19 cellular contexts compared by ENCODE assay signal in genomic region chr17:49234509-49235080, GRCh38. TPM values are rescaled to one million over a fixed set of nuclear protein-coding genes. Genes with fewer than 3 reads are reported as not detected.
DNase-seq lines count a peak whose midpoint lies in the region; ATAC-seq, FAIRE-seq and TF ChIP-seq lines count a peak whose summit lies in the region.
"Had no signal": no experiment of that assay in that cellular context is flagged by ENCODE, and none has a peak within 500 bp of the region (broad histone marks: within the 10 kb centered on the region; RNA-seq: fewer than 3 reads in every experiment).

No MANE protein-coding gene starts in this region.

- H3K9me3 ChIP-seq in HepG2 (ENCODE audit: low read length) (no peaks in the 10 kb centered on the region), right lobe of liver (no peaks in the 10 kb centered on the region), osteoblast (ENCODE audit: low read depth, low read length) (no peaks in the 10 kb centered on the region), body of pancreas (no peaks in the 10 kb centered on the region)
- H3K9me3 ChIP-seq: A549, HAP-1 had no signal

- H4K20me1 ChIP-seq in HepG2 (ENCODE audit: insufficient read depth, low read length) (no peaks in the 10 kb centered on the region), osteoblast (ENCODE audit: insufficient read depth, low read length) (no peaks in the 10 kb centered on the region)

- no TSS peak for BruUV-seq in HepG2 (replicated peaks; lab: Mats Ljungman, UMichigan)

- peaks cover 2 to 21% of the 10 kb centered on the region in 2 experiments; a peak in 4 of 5 replicates for H3K27me3 ChIP-seq in HepG2 (ENCODE audit: control insufficient read depth in 1 of 2, insufficient read depth in 2 of 2, low read length in 2 of 2)
- no peaks in the 10 kb centered on the region for H3K27me3 ChIP-seq in right lobe of liver
- peaks cover 5% of the 10 kb centered on the region for H3K27me3 ChIP-seq in osteoblast (ENCODE audit: insufficient read depth, low read length)
- H3K27me3 ChIP-seq in body of pancreas = peaks cover 0 to 11% of the 10 kb centered on the region in 2 donors

- no peak for TF ChIP-seq EP300 in HepG2 (IDR thresholded peaks at IDR 0.05; ENCODE audit: low read depth in 2 of 2, low read length in 2 of 2)
- TF ChIP-seq EP300 in HepG2 (CRISPR knock-in tag; IDR thresholded peaks at IDR 0.05; ENCODE audit: borderline replicate concordance) = no peak

- CTCF ChIA-PET in HepG2 (lab: Yijun Ruan, JAX; ENCODE audit: low intra/inter-chr PET ratio, low total read pairs) = no interaction called here

- no peaks in the 10 kb centered on the region for H3K36me3 ChIP-seq in HepG2 (replicated peaks in 1 of 2; ENCODE audit: control insufficient read depth in 1 of 2, insufficient read depth in 2 of 2, low read length in 2 of 2)
- no peaks in the 10 kb centered on the region for H3K36me3 ChIP-seq in right lobe of liver
- H3K36me3 ChIP-seq in osteoblast (ENCODE audit: insufficient read depth, low read length) = no peaks in the 10 kb centered on the region
- H3K36me3 ChIP-seq in body of pancreas (replicated peaks in 1 of 2; ENCODE audit: insufficient read depth in 1 of 2, low read depth in 2 of 2) = no peaks in the 10 kb centered on the region
- H3K36me3 ChIP-seq: HAP-1 had no signal

- WGBS in HepG2 (ENCODE audit: low lambda C conversion rate) = 39% methylated on average over 5 of the region's 5 CpGs
- 74% methylated on average over 5 of the region's 5 CpGs for WGBS in right lobe of liver (ENCODE audit: insufficient coverage, low coverage, low lambda C conversion rate, missing lambda C conversion rate)
- 72% methylated on average over 5 of the region's 5 CpGs for WGBS in body of pancreas, 2 donors

- H3K27ac ChIP-seq in HepG2 (ENCODE audit: extremely low read length, insufficient read depth, low read length) = no peak overlapping the region
- H3K27ac ChIP-seq in right lobe of liver = no peak overlapping the region
- no peak overlapping the region for H3K27ac ChIP-seq in osteoblast (ENCODE audit: low read depth, low read length)
- H3K27ac ChIP-seq in coronary artery = no peak overlapping the region
- no peak overlapping the region for H3K27ac ChIP-seq in body of pancreas
- H3K27ac ChIP-seq: 22Rv1, A549 had no signal

- in situ Hi-C loops in HepG2 (cut with HindIII; ENCODE audit: extremely low pct_ligation_motif_present, low pct_unique_long_range_greater_than_20kb) = no loop called here

- TF ChIP-seq POLR2A in HepG2 (IDR thresholded peaks at IDR 0.05; ENCODE audit: insufficient read depth in 1 of 2, low read depth in 2 of 2, low read length in 2 of 2) (no peak), right lobe of liver (IDR thresholded peaks at IDR 0.05) (no peak), body of pancreas (IDR thresholded peaks at IDR 0.05) (no peak)

- H3K79me2 ChIP-seq in HepG2 (ENCODE audit: insufficient read depth, low read length) = no peaks in the 10 kb centered on the region
- H3K79me2 ChIP-seq in osteoblast (ENCODE audit: insufficient read depth, low read length) = no peaks in the 10 kb centered on the region

- ATAC-seq in HepG2 (no peak), right lobe of liver (no peak), left colon (peak; percentile 79), body of pancreas (no peak)
- ATAC-seq: A549; CD8-positive, alpha-beta T cell had no signal

- TF ChIP-seq RAD21 in HepG2 (CRISPR knock-in tag; IDR thresholded peaks at IDR 0.05) = no peak

- H3K9ac ChIP-seq in HepG2 (ENCODE audit: insufficient read depth, low read depth, low read length) = no peak overlapping the region

- H3K4me1 ChIP-seq in HepG2 (ENCODE audit: insufficient read depth, low read length) (peaks cover 28% of the 10 kb centered on the region), right lobe of liver (peaks cover 0 to 11% (median 0%) of the 10 kb centered on the region in 4 donors), osteoblast (ENCODE audit: insufficient read depth, low read length) (peaks cover 7% of the 10 kb centered on the region), body of pancreas (peaks cover 15% of the 10 kb centered on the region)
- H3K4me1 ChIP-seq: HAP-1 had no signal

- H3K4me2 ChIP-seq in HepG2 (ENCODE audit: low read depth, low read length) = no peak overlapping the region
- no peak overlapping the region for H3K4me2 ChIP-seq in osteoblast (ENCODE audit: insufficient read depth, low read length)
- H3K4me2 ChIP-seq: A549 had no signal

- H3K4me3 ChIP-seq in HepG2 (replicated peaks in 1 of 3; ENCODE audit: insufficient read depth in 1 of 3, low read depth in 2 of 3, low read length in 3 of 3) = no peak overlapping the region
- H3K4me3 ChIP-seq in right lobe of liver = no peak overlapping the region
- no peak overlapping the region for H3K4me3 ChIP-seq in osteoblast (ENCODE audit: insufficient read depth, low read length)
- no peak overlapping the region for H3K4me3 ChIP-seq in coronary artery
- no peak overlapping the region for H3K4me3 ChIP-seq in body of pancreas
- H3K4me3 ChIP-seq: A549, HAP-1 had no signal

- no peak overlapping the region for H2AFZ ChIP-seq in HepG2 (ENCODE audit: low read length)
- no peak overlapping the region for H2AFZ ChIP-seq in osteoblast (ENCODE audit: low read length)

- TF ChIP-seq CTCF in HepG2 (CRISPR knock-in tag; IDR thresholded peaks at IDR 0.05) (no peak), right lobe of liver (IDR thresholded peaks at IDR 0.05) (no peak), osteoblast (IDR thresholded peaks at IDR 0.05; ENCODE audit: extremely low read depth, low read depth, low read length) (no peak), coronary artery (IDR thresholded peaks at IDR 0.05) (no peak), body of pancreas (IDR thresholded peaks at IDR 0.05) (no peak)

- FAIRE-seq in HepG2 (lab: Jason Lieb, UNC) = no peak
- FAIRE-seq: A549, GM12891, GM19239 had no signal

- intact Hi-C loops in HepG2 (cut with micrococcal nuclease; ENCODE audit: unreplicated experiment) = no loop called here
- intact Hi-C loops in right lobe of liver (cut with DNase I) = no loop called here
- intact Hi-C loops in left colon (cut with DNase I, micrococcal nuclease) = no loop called here
- intact Hi-C loops in body of pancreas (cut with DNase I) = no loop called here

- DNase-seq in HepG2 (ENCODE audit: low spot score) = no peak
- no peak for DNase-seq in right lobe of liver
- DNase-seq in left colon = no peak
- peak; percentile 38 for DNase-seq in osteoblast (ENCODE audit: insufficient read length, low spot score, missing footprints)
- no peak for DNase-seq in coronary artery (ENCODE audit: low spot score)
- DNase-seq in body of pancreas = no peak
- DNase-seq in C1 segment of cervical spinal cord (lab: John Stamatoyannopoulos, UW) = no peak
- DNase-seq: Calu3; CD8-positive, alpha-beta T cell; DND-41; EL had no signal

- POLR2A ChIA-PET in HepG2 (lab: Yijun Ruan, JAX) = no interaction called here

RNA-seq across cellular contexts. Expression of gene PHOSPHO1, which starts 4.0 kb away (rescaled TPM):
- total RNA-seq in HepG2 (2016; rRNA removed; fragmentation: Illumina TruSeq; extraction: Trizol) (not detected in 2 replicates), right lobe of liver (under 1 TPM in 4 of 6 experiments, not detected in 2; 0.16 to 0.71 (median 0.41) TPM), left colon (not detected), osteoblast (0.29 and 0.36 TPM in 2 replicates), body of pancreas (10 to 100 TPM in 1 of 2 donors, not detected in 1; 13.5 TPM)
- total RNA-seq in HepG2 (2016; cell fraction: cytosol; rRNA removed; fragmentation: Illumina TruSeq; extraction: Trizol; ENCODE audit: low read depth) = not detected in 2 replicates
- not detected in 2 replicates for total RNA-seq in HepG2 (2016; cell fraction: insoluble cytoplasmic fraction; rRNA removed; fragmentation: Illumina TruSeq; extraction: Trizol)
- not detected in 2 replicates for total RNA-seq in HepG2 (2016; cell fraction: membrane; rRNA removed; fragmentation: Illumina TruSeq; extraction: Trizol)
- not detected in 2 replicates for total RNA-seq in HepG2 (2016; cell fraction: nucleus; rRNA removed; fragmentation: Illumina TruSeq; extraction: Trizol)
- not detected in 2 replicates for polyA plus RNA-seq in HepG2 (2011; rRNA removed)
- not detected in 2 replicates for polyA plus RNA-seq in HepG2 (2011; cell fraction: cytosol; rRNA removed)
- polyA plus RNA-seq in HepG2 (2011; cell fraction: nucleus; rRNA removed) = not detected in 2 replicates
- polyA plus RNA-seq in HepG2 (2012) = not detected in 2 replicates
- polyA plus RNA-seq in HepG2 (2016; cell fraction: cytosol; fragmentation: Illumina TruSeq; extraction: Trizol; ENCODE audit: low read depth) = not detected in 2 replicates
- polyA plus RNA-seq in HepG2 (2016; cell fraction: insoluble cytoplasmic fraction; fragmentation: Illumina TruSeq; extraction: Trizol; ENCODE audit: low read depth) = not detected in 2 replicates
- 0.16 TPM in 1 of 2 replicates, not detected in the other for polyA plus RNA-seq in HepG2 (2016; cell fraction: membrane; fragmentation: Illumina TruSeq; extraction: Trizol; ENCODE audit: low read depth)
- polyA plus RNA-seq in HepG2 (2016; cell fraction: nucleus; fragmentation: Illumina TruSeq; extraction: Trizol; ENCODE audit: insufficient read depth, low read depth) = not detected in 2 replicates
- polyA minus RNA-seq in HepG2 (2011; rRNA and poly(A)+ RNA removed; ENCODE audit: low replicate concordance) = 0.72 TPM in 1 of 2 replicates, not detected in the other
- polyA minus RNA-seq in HepG2 (2011; cell fraction: cytosol; rRNA and poly(A)+ RNA removed) = not detected in 2 replicates
- polyA minus RNA-seq in HepG2 (2011; cell fraction: nucleus; rRNA and poly(A)+ RNA removed) = not detected in 2 replicates
- total RNA-seq: Calu3; CD8-positive, alpha-beta T cell; HT1080 had no signal

RNA-seq across cellular contexts. Expression of gene ABI3, which starts 24.1 kb away (rescaled TPM):
- not detected in 2 replicates for total RNA-seq in HepG2 (2016; rRNA removed; fragmentation: Illumina TruSeq; extraction: Trizol)
- total RNA-seq in HepG2 (2016; cell fraction: cytosol; rRNA removed; fragmentation: Illumina TruSeq; extraction: Trizol; ENCODE audit: low read depth) = not detected in 2 replicates
- not detected in 2 replicates for total RNA-seq in HepG2 (2016; cell fraction: insoluble cytoplasmic fraction; rRNA removed; fragmentation: Illumina TruSeq; extraction: Trizol)
- not detected in 2 replicates for total RNA-seq in HepG2 (2016; cell fraction: membrane; rRNA removed; fragmentation: Illumina TruSeq; extraction: Trizol)
- total RNA-seq in HepG2 (2016; cell fraction: nucleus; rRNA removed; fragmentation: Illumina TruSeq; extraction: Trizol) = not detected in 2 replicates
- polyA plus RNA-seq in HepG2 (2011; rRNA removed) = not detected in 2 replicates
- polyA plus RNA-seq in HepG2 (2011; cell fraction: cytosol; rRNA removed) = 0.04 TPM in 1 of 2 replicates, not detected in the other
- polyA plus RNA-seq in HepG2 (2011; cell fraction: nucleus; rRNA removed) = not detected in 2 replicates
- not detected in 2 replicates for polyA plus RNA-seq in HepG2 (2012)
- polyA plus RNA-seq in HepG2 (2016; cell fraction: cytosol; fragmentation: Illumina TruSeq; extraction: Trizol; ENCODE audit: low read depth) = not detected in 2 replicates
- polyA plus RNA-seq in HepG2 (2016; cell fraction: insoluble cytoplasmic fraction; fragmentation: Illumina TruSeq; extraction: Trizol; ENCODE audit: low read depth) = not detected in 2 replicates
- not detected in 2 replicates for polyA plus RNA-seq in HepG2 (2016; cell fraction: membrane; fragmentation: Illumina TruSeq; extraction: Trizol; ENCODE audit: low read depth)
- polyA plus RNA-seq in HepG2 (2016; cell fraction: nucleus; fragmentation: Illumina TruSeq; extraction: Trizol; ENCODE audit: insufficient read depth, low read depth) = not detected in 2 replicates
- polyA minus RNA-seq in HepG2 (2011; rRNA and poly(A)+ RNA removed; ENCODE audit: low replicate concordance) = not detected in 2 replicates
- not detected in 2 replicates for polyA minus RNA-seq in HepG2 (2011; cell fraction: cytosol; rRNA and poly(A)+ RNA removed)
- polyA minus RNA-seq in HepG2 (2011; cell fraction: nucleus; rRNA and poly(A)+ RNA removed) = not detected in 2 replicates
- 1 to 10 TPM; 3.0 to 9.7 (median 3.8) TPM for total RNA-seq in right lobe of liver
- total RNA-seq in left colon = 1 to 10 TPM; 3.4 to 7.6 TPM
- total RNA-seq in osteoblast = under 0.01 and 0.36 TPM in 2 replicates
- 1 to 10 TPM; 4.9 to 6.3 TPM for total RNA-seq in body of pancreas
- total RNA-seq: Calu3, H4 had no signal
- polyA plus RNA-seq: A549 had no signal

RNA-seq across cellular contexts. Expression of gene GNGT2, which starts 24.2 kb away (rescaled TPM):
- total RNA-seq in HepG2 (2016; rRNA removed; fragmentation: Illumina TruSeq; extraction: Trizol) = not detected in 2 replicates
- total RNA-seq in HepG2 (2016; cell fraction: cytosol; rRNA removed; fragmentation: Illumina TruSeq; extraction: Trizol; ENCODE audit: low read depth) = not detected in 2 replicates
- not detected in 2 replicates for total RNA-seq in HepG2 (2016; cell fraction: insoluble cytoplasmic fraction; rRNA removed; fragmentation: Illumina TruSeq; extraction: Trizol)
- total RNA-seq in HepG2 (2016; cell fraction: membrane; rRNA removed; fragmentation: Illumina TruSeq; extraction: Trizol) = not detected in 2 replicates
- not detected in 2 replicates for total RNA-seq in HepG2 (2016; cell fraction: nucleus; rRNA removed; fragmentation: Illumina TruSeq; extraction: Trizol)
- not detected in 2 replicates for polyA plus RNA-seq in HepG2 (2011; rRNA removed)
- not detected in 2 replicates for polyA plus RNA-seq in HepG2 (2011; cell fraction: cytosol; rRNA removed)
- not detected in 2 replicates for polyA plus RNA-seq in HepG2 (2011; cell fraction: nucleus; rRNA removed)
- polyA plus RNA-seq in HepG2 (2012) = not detected in 2 replicates
- not detected in 2 replicates for polyA plus RNA-seq in HepG2 (2016; cell fraction: cytosol; fragmentation: Illumina TruSeq; extraction: Trizol; ENCODE audit: low read depth)
- not detected in 2 replicates for polyA plus RNA-seq in HepG2 (2016; cell fraction: insoluble cytoplasmic fraction; fragmentation: Illumina TruSeq; extraction: Trizol; ENCODE audit: low read depth)
- polyA plus RNA-seq in HepG2 (2016; cell fraction: membrane; fragmentation: Illumina TruSeq; extraction: Trizol; ENCODE audit: low read depth) = not detected in 2 replicates
- not detected in 2 replicates for polyA plus RNA-seq in HepG2 (2016; cell fraction: nucleus; fragmentation: Illumina TruSeq; extraction: Trizol; ENCODE audit: insufficient read depth, low read depth)
- polyA minus RNA-seq in HepG2 (2011; rRNA and poly(A)+ RNA removed; ENCODE audit: low replicate concordance) = not detected in 2 replicates
- polyA minus RNA-seq in HepG2 (2011; cell fraction: cytosol; rRNA and poly(A)+ RNA removed) = not detected in 2 replicates
- not detected in 2 replicates for polyA minus RNA-seq in HepG2 (2011; cell fraction: nucleus; rRNA and poly(A)+ RNA removed)
- 1 to 10 TPM in 4 of 6 experiments, under 1 TPM in 2; 0.61 to 1.6 (median 1.2) TPM for total RNA-seq in right lobe of liver
- 1 to 10 TPM; 1.3 to 1.4 TPM for total RNA-seq in left colon
- not detected in 2 replicates for total RNA-seq in osteoblast
- total RNA-seq in body of pancreas = 10 to 100 TPM in 1 of 2 donors, not detected in 1; 16.8 TPM
- total RNA-seq: Calu3, G401 had no signal
